ENCODE assay signal across 1 cellular context in the genomic region with DNA sequence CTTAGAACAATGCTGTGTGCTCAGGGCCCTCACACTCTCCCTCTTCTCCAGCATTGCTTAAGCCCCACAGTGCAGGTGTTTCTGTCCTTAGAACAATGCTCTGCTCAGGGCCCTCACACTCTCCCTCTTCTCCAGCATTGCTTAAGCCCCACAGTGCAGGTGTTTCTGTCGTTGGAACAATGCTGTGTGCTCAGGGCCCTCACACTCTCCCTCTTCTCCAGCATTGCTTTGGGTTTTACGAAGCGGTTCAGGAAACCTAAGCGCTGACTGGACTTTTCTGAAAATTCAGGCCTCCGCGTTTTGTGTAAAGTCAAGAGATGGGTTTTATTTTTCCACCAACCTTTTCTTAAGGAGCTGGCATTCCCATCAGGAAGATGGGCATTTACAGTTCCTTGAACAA.
A peak's percentile ranks its signal among the peaks of the same experiment; 100 is the strongest.
TF ChIP-seq lines count a peak whose summit lies in the region.

No MANE protein-coding gene starts in this region.

TF ChIP-seq in H1, 55 proteins besides CTCF, POLR2A, EP300 and RAD21:
- TF ChIP-seq, protein P1, sequence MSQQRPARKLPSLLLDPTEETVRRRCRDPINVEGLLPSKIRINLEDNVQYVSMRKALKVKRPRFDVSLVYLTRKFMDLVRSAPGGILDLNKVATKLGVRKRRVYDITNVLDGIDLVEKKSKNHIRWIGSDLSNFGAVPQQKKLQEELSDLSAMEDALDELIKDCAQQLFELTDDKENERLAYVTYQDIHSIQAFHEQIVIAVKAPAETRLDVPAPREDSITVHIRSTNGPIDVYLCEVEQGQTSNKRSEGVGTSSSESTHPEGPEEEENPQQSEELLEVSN (IDR thresholded peaks at IDR 0.05): peak; percentile 15; the same call in 1 of the 2 replicates
